In genomic region chr1:232134365-232134764, GRCh38 we compare ENCODE assay signal across 17 cellular contexts.
DNase-seq lines count a peak whose midpoint lies in the region; ATAC-seq and TF ChIP-seq lines count a peak whose summit lies in the region.
"Had no signal": no experiment of that assay in that cellular context is flagged by ENCODE, and none has a peak within 500 bp of the region (broad histone marks: within the 10 kb centered on the region; RNA-seq: fewer than 3 reads in every experiment).

No MANE protein-coding gene starts in this region.

- peaks cover 46 to 85% (median 71%) of the 10 kb centered on the region in 3 experiments for H3K36me3 Mint-ChIP-seq in H9 (ENCODE audit: insufficient read depth in 1 of 3, low read depth in 3 of 3)

- H3K27ac ChIP-seq in H9 (ENCODE audit: insufficient read length, low read depth, low read length): no peak overlapping the region
- no peak overlapping the region for H3K27ac ChIP-seq in PC-3 (ENCODE audit: low read length)
- no peak overlapping the region for H3K27ac ChIP-seq in iPS-20b (ENCODE audit: low read length)
- H3K27ac ChIP-seq: A549, C4-2B had no signal

- no peak overlapping the region for H2AK5ac ChIP-seq in H9 (ENCODE audit: insufficient read length, low read length)

- H3K4me2 ChIP-seq in H9 (ENCODE audit: insufficient read depth, insufficient read length, low read length) (no peak overlapping the region), PC-3 (ENCODE audit: low read length) (no peak overlapping the region)
- H3K4me2 ChIP-seq: A549 had no signal

- no peak for TF ChIP-seq CTCF in H9 (conservative IDR thresholded peaks at IDR 0.05)
- TF ChIP-seq CTCF in PC-3 (conservative IDR thresholded peaks at IDR 0.05; ENCODE audit: low read depth, low read length): no peak
- TF ChIP-seq CTCF in foreskin fibroblast (IDR thresholded peaks at IDR 0.05; ENCODE audit: low read depth, low read length): no peak

- peaks cover 6% of the 10 kb centered on the region for H3K79me1 ChIP-seq in H9 (ENCODE audit: insufficient read depth, low read depth, low read length, poor library complexity, severe bottlenecking)

- no peak overlapping the region for H3K18ac ChIP-seq in H9 (ENCODE audit: insufficient read length, low read depth, low read length)

- no peak overlapping the region for H3K4ac ChIP-seq in H9 (ENCODE audit: low read depth, low read length)

- DNase-seq in H9: no peak
- no peak for DNase-seq in PC-3
- DNase-seq in foreskin fibroblast: no peak
- no peak for DNase-seq in NCI-H1436 (lab: John Stamatoyannopoulos, UW)
- no peak for DNase-seq in activated CD4-positive, alpha-beta T cell treated with anti-CD3 and anti-CD28 coated beads for 4 hours
- no peak for DNase-seq in NCI-H2171 treated with DMSO at 0.1 percent for 48 hours (lab: John Stamatoyannopoulos, UW)
- DNase-seq: BE2C; CD4-positive, alpha-beta memory T cell; COR-L47; DMS153; DMS79 treated with DMSO at 0.1 percent for 48 hours; EL; H7 had no signal

- H3T11ph ChIP-seq in H9 (ENCODE audit: low read length): no peak overlapping the region

- no peaks in the 10 kb centered on the region for H3K27me3 Mint-ChIP-seq in H9 (ENCODE audit: low read depth)

- no peak overlapping the region for H2BK20ac ChIP-seq in H9 (ENCODE audit: low read depth, low read length, poor library complexity, severe bottlenecking)

- no peak overlapping the region for H3K14ac ChIP-seq in H9 (ENCODE audit: insufficient read depth, low read length)

- BruUV-seq in PC-3 (replicated peaks; lab: Mats Ljungman, UMichigan): no TSS peak

- peak overlapping the region; percentile 45 to 82 (median 46); a peak in 5 of 7 replicates for H3K27ac Mint-ChIP-seq in H9
- H3K27ac Mint-ChIP-seq: CD4-positive, alpha-beta memory T cell had no signal

- H3K27me3 ChIP-seq in H9 (ENCODE audit: insufficient read depth, low read length) (no peaks in the 10 kb centered on the region), PC-3 (ENCODE audit: low read length) (no peaks in the 10 kb centered on the region), iPS-20b (ENCODE audit: insufficient read depth, low read length) (no peaks in the 10 kb centered on the region)
- H3K27me3 ChIP-seq: BE2C had no signal

- no peaks in the 10 kb centered on the region for H3F3A ChIP-seq in PC-3 (ENCODE audit: low read length, unreplicated experiment)

- H2BK5ac ChIP-seq in H9 (ENCODE audit: insufficient read length, low read length): no peak overlapping the region

- H3K4me1 Mint-ChIP-seq in H9: peaks cover 47 to 86% of the 10 kb centered on the region in 2 experiments
- H3K4me1 Mint-ChIP-seq: CD4-positive, alpha-beta memory T cell had no signal

- peaks cover 30% of the 10 kb centered on the region in 2 experiments for H3K9me3 Mint-ChIP-seq in H9

- no peak overlapping the region for H4K8ac ChIP-seq in H9 (replicated peaks; ENCODE audit: insufficient read length, low read depth, low read length)

- H3K9ac ChIP-seq in H9 (ENCODE audit: extremely low read depth, insufficient read length, low read length): no peak overlapping the region
- no peak overlapping the region for H3K9ac ChIP-seq in PC-3 (ENCODE audit: low read length)
- no peak overlapping the region for H3K9ac ChIP-seq in iPS-20b (ENCODE audit: low read depth, low read length)

- ATAC-seq in PC-3: no peak
- ATAC-seq: A549, K562 had no signal

- H2BK15ac ChIP-seq in H9 (ENCODE audit: low read depth, low read length): no peak overlapping the region

- H4K20me1 ChIP-seq in H9 (ENCODE audit: control insufficient read depth, insufficient read depth, insufficient read length) (no peaks in the 10 kb centered on the region), PC-3 (ENCODE audit: low read length) (no peaks in the 10 kb centered on the region)

- no peaks in the 10 kb centered on the region for H3K36me3 ChIP-seq in PC-3 (ENCODE audit: low read depth, low read length)
- peaks cover 91% of the 10 kb centered on the region for H3K36me3 ChIP-seq in iPS-20b (ENCODE audit: insufficient read depth, low read depth, low read length)
- H3K36me3 ChIP-seq: BE2C had no signal

- no peaks in the 10 kb centered on the region for H3K9me2 ChIP-seq in PC-3 (replicated peaks; ENCODE audit: low read length)

- peak overlapping the region in 1 of 2 experiments; percentile 63; a peak in 2 of 5 replicates for H3K4me3 Mint-ChIP-seq in H9
- H3K4me3 Mint-ChIP-seq: CD4-positive, alpha-beta memory T cell had no signal

- no peak overlapping the region for H2AFZ ChIP-seq in H9 (ENCODE audit: low read length)
- H2AFZ ChIP-seq in PC-3 (ENCODE audit: low read length): 0 out of 2 replicates have a peak overlapping the region, but pooled peaks have one; percentile 21

- no peaks in the 10 kb centered on the region for H3K23me2 ChIP-seq in H9 (ENCODE audit: insufficient read length, low read depth, low read length, poor library complexity, severe bottlenecking)

- no peak overlapping the region for H3K56ac ChIP-seq in H9 (ENCODE audit: insufficient read length, low read depth, low read length)

- H3K4me1 ChIP-seq in H9 (ENCODE audit: insufficient read depth, low read length) (peaks cover 32% of the 10 kb centered on the region), PC-3 (ENCODE audit: insufficient read depth, low read length) (no peaks in the 10 kb centered on the region), iPS-20b (ENCODE audit: insufficient read depth, low read length) (peaks cover 61% of the 10 kb centered on the region)
- H3K4me1 ChIP-seq: A549, BE2C had no signal

- CTCF ChIA-PET in PC-3 (lab: Charles Lee): no interaction called here

- no peak overlapping the region for H4K91ac ChIP-seq in H9 (ENCODE audit: insufficient read length, low read depth, low read length)

- no peak overlapping the region for H2BK12ac ChIP-seq in H9 (ENCODE audit: insufficient read length, low read depth, low read length)

- intact Hi-C loops in PC-3 (cut with micrococcal nuclease): no loop called here

- H3K4me3 ChIP-seq in PC-3 (ENCODE audit: low read length) (no peak overlapping the region), iPS-20b (ENCODE audit: low read length) (peak overlapping the region; percentile 18; the same call in 1 of the 2 replicates), foreskin fibroblast (ENCODE audit: low read depth in 1 of 2, low read length in 2 of 2) (no peak overlapping the region)
- H3K4me3 ChIP-seq: A549, K562 had no signal

- no peak overlapping the region for H4K5ac ChIP-seq in H9 (ENCODE audit: insufficient read length, low read depth, low read length)

- H3K9me3 ChIP-seq in H9 (ENCODE audit: control insufficient read depth, low read depth, low read length) (no peaks in the 10 kb centered on the region), PC-3 (ENCODE audit: low read length) (no peaks in the 10 kb centered on the region), iPS-20b (ENCODE audit: insufficient read depth, low read depth, low read length) (peaks cover 6% of the 10 kb centered on the region; the same call in 1 of the 2 replicates)
- H3K9me3 ChIP-seq: BE2C had no signal

- WGBS in H9 (ENCODE audit: extremely low coverage, insufficient read length, low lambda C conversion rate): no CpG with 5 or more reads among the region's 2 CpGs

- no peak overlapping the region for H2BK120ac ChIP-seq in H9 (ENCODE audit: low read depth, low read length, poor library complexity, severe bottlenecking)

- H3K79me2 ChIP-seq in H9 (ENCODE audit: insufficient read depth, low read length) (peaks cover 18% of the 10 kb centered on the region; the same call in 1 of the 2 replicates), PC-3 (ENCODE audit: low read length) (no peaks in the 10 kb centered on the region)

- POLR2A ChIA-PET in PC-3 (lab: Charles Lee; ENCODE audit: unreplicated experiment): no interaction called here

- H3K23ac ChIP-seq in H9 (ENCODE audit: insufficient read length, low read depth, low read length): no peak overlapping the region
